ENCODE assay signal across 9 cellular contexts in the genomic region with DNA sequence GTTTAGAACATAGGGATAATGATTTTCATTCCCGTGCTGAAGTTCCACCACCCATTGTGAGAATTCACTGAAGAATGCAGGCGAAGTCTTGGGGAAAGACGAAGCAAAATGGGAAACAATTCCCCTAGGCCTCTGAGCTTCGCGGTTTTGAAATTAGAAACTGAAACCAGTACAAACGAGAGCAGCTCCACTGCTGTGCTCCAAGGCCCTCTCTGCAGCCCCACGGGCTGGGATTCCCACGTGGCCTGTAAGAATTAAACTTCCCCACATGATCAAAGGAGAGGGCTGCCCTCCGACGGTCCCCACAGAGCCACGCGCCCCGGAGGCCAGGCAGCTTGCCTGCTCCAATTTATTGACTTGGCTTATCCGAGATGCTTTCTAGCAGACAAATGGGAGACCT.
DNase-seq lines count a peak whose midpoint lies in the region; ATAC-seq and TF ChIP-seq lines count a peak whose summit lies in the region.
"Had no signal": no experiment of that assay in that cellular context is flagged by ENCODE, and none has a peak within 500 bp of the region (broad histone marks: within the 10 kb centered on the region; RNA-seq: fewer than 3 reads in every experiment).

No MANE protein-coding gene starts in this region.

- TF ChIP-seq CTCF in heart left ventricle (IDR thresholded peaks at IDR 0.05) (no peak), GM20000 (IDR thresholded peaks at IDR 0.05; ENCODE audit: extremely low read depth, missing control alignments) (no peak)

- peak overlapping the region; percentile 61 for H3K4me2 ChIP-seq in skeletal muscle satellite cell (ENCODE audit: low read length)

- peak overlapping the region in 6 of 12 donors; percentile 12 to 44 (median 26) for H3K4me3 ChIP-seq in heart left ventricle
- peak overlapping the region; percentile 27 for H3K4me3 ChIP-seq in skeletal muscle satellite cell (ENCODE audit: low read length)
- H3K4me3 ChIP-seq: lung had no signal

- ATAC-seq in heart left ventricle (peak in 3 of 4 donors; percentile 45 to 65 (median 57)), GM21723 (IDR thresholded peaks at IDR 0.05; ENCODE audit: unreplicated experiment) (no peak)

- H3K27ac ChIP-seq in heart left ventricle = peak overlapping the region in 5 of 12 donors; percentile 1 to 35 (median 29)

- H3K36me3 ChIP-seq in heart left ventricle (peaks cover 0 to 2% (median 0%) of the 10 kb centered on the region in 9 donors), skeletal muscle satellite cell (ENCODE audit: insufficient read depth, low read length) (no peaks in the 10 kb centered on the region)

- DNase-seq in GM19240 (ENCODE audit: insufficient read length, low spot score) (peak; percentile 10), SK-MEL-5 (ENCODE audit: low read depth, low spot score) (peak; percentile 84), heart left ventricle (peak in 2 of 5 donors; percentile 8 to 62), SKM-1 (lab: John Stamatoyannopoulos, UW; ENCODE audit: unreplicated experiment) (no peak), GM20000 (ENCODE audit: low spot score) (no peak)
- DNase-seq in stimulated activated naive CD4-positive, alpha-beta T cell treated with Interleukin-2 at 50 U/mL for 16 hours (lab: John Stamatoyannopoulos, UW) = no peak

- WGBS in heart left ventricle, 4 donors = 44 to 55% (median 51%) methylated on average over 14 of the region's 14 CpGs

- H3K9ac ChIP-seq in skeletal muscle satellite cell (ENCODE audit: low read depth, low read length) = peak overlapping the region; percentile 79

- H3K9me3 ChIP-seq in heart left ventricle = no peaks in the 10 kb centered on the region
- no peaks in the 10 kb centered on the region for H3K9me3 ChIP-seq in skeletal muscle satellite cell (replicated peaks; ENCODE audit: low read length)

- TF ChIP-seq POLR2A in heart left ventricle (IDR thresholded peaks at IDR 0.05) = no peak

- intact Hi-C loops in heart left ventricle (cut with DNase I) = no loop called here

- H3K27me3 ChIP-seq in heart left ventricle (no peaks in the 10 kb centered on the region), skeletal muscle satellite cell (ENCODE audit: control insufficient read depth, insufficient read depth, low read length) (no peaks in the 10 kb centered on the region)

- H3K4me1 ChIP-seq in heart left ventricle (peaks cover 0 to 16% (median 0%) of the 10 kb centered on the region in 12 donors), skeletal muscle satellite cell (ENCODE audit: control insufficient read depth, insufficient read depth, low read length) (peaks cover 53% of the 10 kb centered on the region)

- in situ Hi-C loops in SK-MEL-5 (cut with HindIII; ENCODE audit: low pct_unique_long_range_greater_than_20kb, low sequenced_read_pairs) = no loop called here

Comparison
In these comparisons a context has a peak if more than half of its experiments do, and no peak if none do; other contexts are left out.
1. DNase-seq: peak in GM19240 (single experiment) and SK-MEL-5 (single experiment); none in stimulated activated naive CD4-positive, alpha-beta T cell treated with Interleukin-2 at 50 U/mL for 16 hours (single experiment), SKM-1 (single experiment) and GM20000 (single experiment).